Comparison of ENCODE assay signal across 10 cellular contexts in the genomic region with DNA sequence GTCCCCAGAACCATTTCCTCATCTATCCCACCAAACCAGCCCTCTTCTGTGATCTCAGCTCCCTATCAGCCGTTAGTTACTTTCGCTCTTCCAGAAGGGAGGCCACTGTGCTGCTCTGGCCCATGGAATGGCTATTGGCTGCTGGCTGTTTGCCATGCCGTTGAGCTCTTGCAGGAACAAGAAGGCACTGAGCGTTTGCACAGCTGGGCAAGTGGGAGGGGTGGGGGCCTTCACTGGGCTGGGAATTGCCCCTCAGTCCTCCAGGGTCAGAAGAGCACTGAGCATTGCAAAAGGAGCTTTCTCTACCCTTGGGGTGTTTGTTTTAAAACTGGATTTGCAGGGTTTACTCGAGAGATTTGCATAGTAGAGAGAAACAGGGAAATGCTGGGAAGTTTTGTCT.
A peak's percentile ranks its signal among the peaks of the same experiment; 100 is the strongest.
DNase-seq lines count a peak whose midpoint lies in the region; ATAC-seq and TF ChIP-seq lines count a peak whose summit lies in the region.
"Had no signal": no experiment of that assay in that cellular context is flagged by ENCODE, and none has a peak within 500 bp of the region (broad histone marks: within the 10 kb centered on the region; RNA-seq: fewer than 3 reads in every experiment).

No MANE protein-coding gene starts in this region.

- no peaks in the 10 kb centered on the region for H3K27me3 ChIP-seq in stomach smooth muscle (ENCODE audit: control insufficient read depth in 1 of 2, insufficient read depth in 2 of 2, low read length in 2 of 2)

- in situ Hi-C loops in ACHN (cut with HindIII; ENCODE audit: low pct_ligation_motif_present, low pct_unique_long_range_greater_than_20kb, low sequenced_read_pairs): no loop called here

- H3K36me3 ChIP-seq in stomach smooth muscle (ENCODE audit: control insufficient read depth in 2 of 2, insufficient read depth in 2 of 2, low read length in 2 of 2): peaks cover 3 to 27% of the 10 kb centered on the region in 2 donors

- H3K9ac ChIP-seq in stomach smooth muscle (ENCODE audit: low read length in 2 of 2): peak overlapping the region in 1 of 2 donors; percentile 36

- peak overlapping the region; percentile 21 to 57 for H3K4me3 ChIP-seq in stomach smooth muscle (ENCODE audit: low read length in 2 of 2)
- H3K4me3 ChIP-seq: GM12878 had no signal

- DNase-seq in NCI-H1092 treated with DMSO at 0.1 percent for 48 hours (lab: John Stamatoyannopoulos, UW) (peak; percentile 94), hippocampal formation (lab: John Stamatoyannopoulos, UW) (peak; percentile 58 to 70), ACHN (no peak), NCI-H1436 (lab: John Stamatoyannopoulos, UW) (no peak), cerebellum (ENCODE audit: low spot score) (no peak)
- DNase-seq: naive B cell had no signal

- peak; percentile 33; the same call in 2 of the 3 replicates for ATAC-seq in SK-N-SH treated with all-trans-retinoic acid at 6 μM for 48 hours
- ATAC-seq in HG03469 (IDR thresholded peaks at IDR 0.05; ENCODE audit: unreplicated experiment): no peak
- ATAC-seq: GM12878 had no signal

- H3K9me3 ChIP-seq in stomach smooth muscle (ENCODE audit: control insufficient read depth in 2 of 2, low read length in 2 of 2): no peaks in the 10 kb centered on the region

- H3K4me1 ChIP-seq in stomach smooth muscle (ENCODE audit: control insufficient read depth, insufficient read depth, low read length): peaks cover 67% of the 10 kb centered on the region

- H3K27ac ChIP-seq in stomach smooth muscle (ENCODE audit: low read length): peak overlapping the region; percentile 80

TF ChIP-seq in SK-N-SH treated with all-trans-retinoic acid at 6 μM for 48 hours, 23 proteins besides CTCF, POLR2A, EP300 and RAD21:
- TF ChIP-seq PPARA (CRISPR knock-in tag; IDR thresholded peaks at IDR 0.05; ENCODE audit: borderline replicate concordance): no peak

Comparison
In these comparisons a context has a peak if more than half of its experiments do, and no peak if none do; other contexts are left out.
1. DNase-seq: peak in NCI-H1092 treated with DMSO at 0.1 percent for 48 hours (single experiment) and hippocampal formation (2 of 2); none in ACHN (single experiment), NCI-H1436 (single experiment) and cerebellum (single experiment).